ENCODE assay signal across 8 cellular contexts in the genomic region with DNA sequence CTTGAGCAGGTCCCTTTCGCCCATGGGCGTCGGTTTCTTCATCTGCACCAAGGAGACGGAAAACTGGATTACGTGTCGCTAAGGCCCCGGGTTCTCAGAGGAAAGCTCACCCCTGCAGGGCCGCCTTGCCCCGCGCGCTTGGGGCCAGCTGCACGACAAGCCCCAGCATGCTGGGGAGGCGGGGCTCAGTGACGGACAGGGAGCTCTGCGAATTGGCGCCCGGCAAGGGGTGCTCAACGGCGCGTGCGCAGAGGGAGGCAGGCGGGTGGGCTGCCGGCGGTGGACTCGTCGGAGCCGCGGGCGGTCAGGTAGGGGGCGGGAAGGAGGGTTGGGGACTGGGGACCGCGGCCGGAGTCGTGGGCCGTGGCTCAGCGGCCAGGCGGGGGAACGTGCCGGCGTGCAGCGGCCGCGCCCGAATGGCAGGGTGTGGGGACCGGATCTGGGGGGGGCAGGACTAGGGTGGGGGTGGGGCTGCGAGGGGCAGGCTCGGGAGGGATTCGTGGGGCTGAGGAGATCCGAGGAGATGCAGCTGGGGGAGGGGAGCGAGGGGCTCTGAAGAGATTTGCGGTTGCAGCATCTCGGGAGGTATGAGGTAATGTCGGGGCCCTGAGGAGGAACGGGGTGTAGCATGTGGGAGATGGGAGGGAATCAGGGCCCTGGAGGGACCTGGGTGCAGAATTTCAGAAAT. TPM values are rescaled to one million over a fixed set of nuclear protein-coding genes. Genes with fewer than 3 reads are reported as not detected.
A peak's percentile ranks its signal among the peaks of the same experiment; 100 is the strongest.
DNase-seq lines count a peak whose midpoint lies in the region; ATAC-seq and TF ChIP-seq lines count a peak whose summit lies in the region.

A gene with protein sequence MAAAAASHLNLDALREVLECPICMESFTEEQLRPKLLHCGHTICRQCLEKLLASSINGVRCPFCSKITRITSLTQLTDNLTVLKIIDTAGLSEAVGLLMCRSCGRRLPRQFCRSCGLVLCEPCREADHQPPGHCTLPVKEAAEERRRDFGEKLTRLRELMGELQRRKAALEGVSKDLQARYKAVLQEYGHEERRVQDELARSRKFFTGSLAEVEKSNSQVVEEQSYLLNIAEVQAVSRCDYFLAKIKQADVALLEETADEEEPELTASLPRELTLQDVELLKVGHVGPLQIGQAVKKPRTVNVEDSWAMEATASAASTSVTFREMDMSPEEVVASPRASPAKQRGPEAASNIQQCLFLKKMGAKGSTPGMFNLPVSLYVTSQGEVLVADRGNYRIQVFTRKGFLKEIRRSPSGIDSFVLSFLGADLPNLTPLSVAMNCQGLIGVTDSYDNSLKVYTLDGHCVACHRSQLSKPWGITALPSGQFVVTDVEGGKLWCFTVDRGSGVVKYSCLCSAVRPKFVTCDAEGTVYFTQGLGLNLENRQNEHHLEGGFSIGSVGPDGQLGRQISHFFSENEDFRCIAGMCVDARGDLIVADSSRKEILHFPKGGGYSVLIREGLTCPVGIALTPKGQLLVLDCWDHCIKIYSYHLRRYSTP (plus strand): TSS at position 232 of the 688 bp plus-strand sequence. CDS start 10,438 bp downstream, outside the sequence.

- H3K27me3 ChIP-seq in H7 (ENCODE audit: control insufficient read depth, insufficient read depth, low read length) (peaks cover 1% of the 10 kb centered on the region; the same call in 1 of the 2 replicates), gastroesophageal sphincter (no peaks in the 10 kb centered on the region), neuronal stem cell (ENCODE audit: control insufficient read depth in 3 of 3, insufficient read depth in 3 of 3, low read depth in 1 of 3, low read length in 3 of 3) (no peaks in the 10 kb centered on the region)

- TF ChIP-seq CTCF in gastroesophageal sphincter (IDR thresholded peaks at IDR 0.05) (no peak), subcutaneous adipose tissue (IDR thresholded peaks at IDR 0.05; ENCODE audit: low read depth) (no peak)

- no peak within 1 kb of the TSS for H3K14ac ChIP-seq in neuronal stem cell (ENCODE audit: low read length)

- H3K4me2 ChIP-seq in neuronal stem cell (ENCODE audit: insufficient read depth, low read length, poor library complexity, severe bottlenecking): peak within 1 kb of the TSS; percentile 63

- H3K4me3 ChIP-seq in H7 (ENCODE audit: insufficient read depth, low read depth, low read length): peak within 1 kb of the TSS; percentile 61
- peak within 1 kb of the TSS; percentile 55 to 81 for H3K4me3 ChIP-seq in gastroesophageal sphincter
- H3K4me3 ChIP-seq in neuronal stem cell (ENCODE audit: low read length in 2 of 2): peak within 1 kb of the TSS; percentile 73 to 81

- no peak within 1 kb of the TSS for H3K4ac ChIP-seq in neuronal stem cell (ENCODE audit: low read length)

- DNase-seq in H7 (peak; percentile 97), M059J (ENCODE audit: low read depth) (peak; percentile 89), SK-MEL-5 (ENCODE audit: low read depth, low spot score) (peak; percentile 89), neuronal stem cell (ENCODE audit: low spot score) (peak; percentile 87)
- DNase-seq in activated naive CD4-positive, alpha-beta T cell treated with Interleukin-2 at 50 U/mL for 16 hours: peak; percentile 95

- H3K36me3 ChIP-seq in ES-I3 (ENCODE audit: insufficient read depth, low read length) (no peaks in the 10 kb centered on the region; the same call in 1 of the 2 replicates), H7 (replicated peaks; ENCODE audit: control insufficient read depth, insufficient read depth, low read length) (no peaks in the 10 kb centered on the region), gastroesophageal sphincter (no peaks in the 10 kb centered on the region), neuronal stem cell (replicated peaks in 1 of 2; ENCODE audit: control insufficient read depth in 2 of 2, insufficient read depth in 2 of 2, low read length in 2 of 2) (no peaks in the 10 kb centered on the region)

- H4K8ac ChIP-seq in neuronal stem cell (ENCODE audit: low read depth, low read length): no peak within 1 kb of the TSS

- H4K91ac ChIP-seq in neuronal stem cell (ENCODE audit: low read depth, low read length, poor library complexity): no peak within 1 kb of the TSS

- H3K9ac ChIP-seq in ES-I3 (ENCODE audit: low read depth, low read length) (peak within 1 kb of the TSS; percentile 80), neuronal stem cell (ENCODE audit: low read depth, low read length, poor library complexity) (peak within 1 kb of the TSS; percentile 73)

- TF ChIP-seq EP300 in gastroesophageal sphincter (IDR thresholded peaks at IDR 0.05): no peak

- 0% methylated on average over 2 to 23 of the region's 54 CpGs for WGBS in gastroesophageal sphincter (ENCODE audit: low coverage in 1 of 2), 2 donors
- no CpG with 5 or more reads among the region's 54 CpGs for WGBS in neuronal stem cell (ENCODE audit: extremely low coverage in 2 of 2, insufficient read length in 2 of 2, insufficient replicate concordance in 1 of 2), 2 donors

- peak in 1 of 2 donors; percentile 17 for TF ChIP-seq POLR2A in gastroesophageal sphincter (IDR thresholded peaks at IDR 0.05)

- peak within 1 kb of the TSS; percentile 90 for H3K18ac ChIP-seq in neuronal stem cell (ENCODE audit: low read length)

- H3K9me3 ChIP-seq in ES-I3 (ENCODE audit: control insufficient read depth, insufficient read depth, low read length): peaks cover 5% of the 10 kb centered on the region; the same call in 1 of the 2 replicates
- H3K9me3 ChIP-seq in gastroesophageal sphincter: no peaks in the 10 kb centered on the region
- no peaks in the 10 kb centered on the region for H3K9me3 ChIP-seq in neuronal stem cell (replicated peaks in 1 of 2; ENCODE audit: control insufficient read depth in 2 of 2, insufficient read depth in 1 of 2, low read depth in 1 of 2, low read length in 2 of 2)

- no peaks in the 10 kb centered on the region for H3K4me1 ChIP-seq in ES-I3 (ENCODE audit: insufficient read depth, low read length)
- H3K4me1 ChIP-seq in gastroesophageal sphincter: peaks cover 7 to 57% (median 13%) of the 10 kb centered on the region in 3 donors
- peaks cover 5 to 6% of the 10 kb centered on the region in 2 donors for H3K4me1 ChIP-seq in neuronal stem cell (ENCODE audit: control insufficient read depth in 2 of 2, insufficient read depth in 1 of 2, low read depth in 1 of 2, low read length in 2 of 2)

- no peaks in the 10 kb centered on the region for H3K79me1 ChIP-seq in neuronal stem cell (ENCODE audit: low read depth, low read length)

- H3K27ac ChIP-seq in gastroesophageal sphincter: peak within 1 kb of the TSS; percentile 9 to 88 (median 87)
- no peak within 1 kb of the TSS for H3K27ac ChIP-seq in neuronal stem cell (replicated peaks; ENCODE audit: low read length)

- peak within 1 kb of the TSS; percentile 81 for H3K23ac ChIP-seq in neuronal stem cell (ENCODE audit: low read depth, low read length, poor library complexity)

- peak within 1 kb of the TSS; percentile 90 for H2AFZ ChIP-seq in neuronal stem cell (ENCODE audit: low read length)

- in situ Hi-C loops in SK-MEL-5 (cut with HindIII; ENCODE audit: low pct_unique_long_range_greater_than_20kb, low sequenced_read_pairs): no loop called here

- peak within 1 kb of the TSS; percentile 35 for H2BK5ac ChIP-seq in neuronal stem cell (ENCODE audit: low read length)

- H2BK15ac ChIP-seq in neuronal stem cell (ENCODE audit: low read length): no peak within 1 kb of the TSS

- no peak within 1 kb of the TSS for H2BK12ac ChIP-seq in neuronal stem cell (ENCODE audit: low read length)

- H2BK120ac ChIP-seq in neuronal stem cell (ENCODE audit: low read depth, low read length): peak within 1 kb of the TSS; percentile 82

- no peak within 1 kb of the TSS for H2AK5ac ChIP-seq in neuronal stem cell (ENCODE audit: low read depth, low read length)

- peak; percentile 98 for ATAC-seq in gastroesophageal sphincter

RNA-seq across cellular contexts. Expression of the gene that starts here (rescaled TPM):
- 13.6 and 15.8 TPM in 2 replicates for total RNA-seq in H7 (2014; rRNA removed; shearing (Covaris generic))
- 20.8 and 26.9 TPM in 2 replicates for total RNA-seq in M059J (2014; rRNA removed; shearing (Covaris generic))
- 29.8 and 30.4 TPM in 2 replicates for total RNA-seq in SK-MEL-5 (2014; rRNA removed; shearing (Covaris generic))
- 20.6 and 24.8 TPM in 2 replicates for polyA plus RNA-seq in SK-MEL-5 (2015; cell fraction: cytosol; rRNA removed)
- 15.4 and 23.5 TPM in 2 replicates for polyA plus RNA-seq in SK-MEL-5 (2015; cell fraction: nucleus; rRNA removed)
- total RNA-seq in gastroesophageal sphincter: 10 to 100 TPM; 18.5 to 25.7 (median 23.1) TPM
- 9.0 TPM for polyA plus RNA-seq in neuronal stem cell (2013, experiment 1 of 2)
- polyA plus RNA-seq in neuronal stem cell (2013, experiment 2 of 2): 8.8 TPM
- 10 to 100 TPM; 12.8 to 22.9 (median 14.3) TPM for total RNA-seq in subcutaneous adipose tissue
